8 cellular contexts compared by ENCODE assay signal in the genomic region with DNA sequence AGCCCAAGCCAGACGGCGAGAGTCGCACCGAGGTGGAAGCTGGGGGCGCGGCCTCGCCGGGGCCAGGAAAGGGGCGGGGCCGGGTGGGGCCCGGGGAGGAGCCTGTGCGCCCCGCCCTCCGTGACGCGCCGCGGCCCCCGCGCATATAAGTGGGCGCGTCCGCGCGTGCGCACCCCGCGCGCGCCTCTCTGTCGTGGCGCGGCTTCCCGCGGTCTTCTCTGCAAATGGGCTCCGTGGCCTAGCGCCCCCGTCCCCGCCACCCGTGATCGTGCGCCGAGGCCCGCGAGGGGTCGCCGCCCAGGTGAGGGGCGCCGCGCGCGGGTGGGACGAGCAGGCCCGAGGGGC. TPM values are rescaled to one million over a fixed set of nuclear protein-coding genes. Genes with fewer than 3 reads are reported as not detected.
DNase-seq lines count a peak whose midpoint lies in the region; ATAC-seq, FAIRE-seq and TF ChIP-seq lines count a peak whose summit lies in the region.

A gene with protein sequence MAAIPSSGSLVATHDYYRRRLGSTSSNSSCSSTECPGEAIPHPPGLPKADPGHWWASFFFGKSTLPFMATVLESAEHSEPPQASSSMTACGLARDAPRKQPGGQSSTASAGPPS (plus strand): TSS at position 172 of the 345 bp plus-strand sequence. CDS start 544 bp downstream, outside the sequence.

- peaks cover 11% of the 10 kb centered on the region for H3K79me2 ChIP-seq in smooth muscle cell (ENCODE audit: low read depth)

- TF ChIP-seq CTCF in WI38 (IDR thresholded peaks at IDR 0.05; ENCODE audit: low read depth, low read length) (no peak), bronchial epithelial cell (IDR thresholded peaks at IDR 0.05; ENCODE audit: insufficient read depth, low read length, severe bottlenecking) (no peak), smooth muscle cell (IDR thresholded peaks at IDR 0.05; ENCODE audit: borderline replicate concordance, insufficient read depth, poor library complexity, severe bottlenecking) (no peak)

- no peaks in the 10 kb centered on the region for H3K27me3 ChIP-seq in bronchial epithelial cell (ENCODE audit: control insufficient read depth, insufficient read depth, low read length)
- H3K27me3 ChIP-seq in smooth muscle cell (ENCODE audit: low read depth) = no peaks in the 10 kb centered on the region

- peaks cover 43% of the 10 kb centered on the region for H4K20me1 ChIP-seq in smooth muscle cell (ENCODE audit: low read depth)

- WGBS in smooth muscle cell (ENCODE audit: low lambda C conversion rate) = no CpG with 5 or more reads among the region's 54 CpGs

- H3F3A ChIP-seq in smooth muscle cell (ENCODE audit: low read depth) = no peaks in the 10 kb centered on the region

- H3K9ac ChIP-seq in smooth muscle cell (ENCODE audit: low read depth) = peak within 1 kb of the TSS; percentile 86

- peaks cover 19% of the 10 kb centered on the region for H3K36me3 ChIP-seq in bronchial epithelial cell (ENCODE audit: control insufficient read depth, insufficient read depth, low read length)
- no peaks in the 10 kb centered on the region for H3K36me3 ChIP-seq in smooth muscle cell (ENCODE audit: low read depth)

- peaks cover 17% of the 10 kb centered on the region for H3K4me1 ChIP-seq in smooth muscle cell (ENCODE audit: low read depth)

- peak within 1 kb of the TSS; percentile 98 for H2AFZ ChIP-seq in smooth muscle cell (ENCODE audit: low read depth)

- no peaks in the 10 kb centered on the region for H3K9me3 ChIP-seq in smooth muscle cell (replicated peaks; ENCODE audit: low read depth)

- DNase-seq in NCI-H1694 (lab: John Stamatoyannopoulos, UW) = peak; percentile 12
- DNase-seq in bronchial epithelial cell (ENCODE audit: low read depth) = peak; percentile 28
- peak; percentile 81 for DNase-seq in inferior parietal cortex (ENCODE audit: extremely low spot score)
- DNase-seq in smooth muscle cell (lab: John Stamatoyannopoulos, UW; ENCODE audit: unreplicated experiment) = peak; percentile 82
- no peak for DNase-seq in cortex of kidney (lab: John Stamatoyannopoulos, UW)

- peak within 1 kb of the TSS; percentile 99 for H3K4me2 ChIP-seq in smooth muscle cell

- ATAC-seq in GM18502 (IDR thresholded peaks at IDR 0.05; ENCODE audit: poor library complexity, unreplicated experiment) = peak; percentile 71
- peak; percentile 70 for ATAC-seq in HG02610 (IDR thresholded peaks at IDR 0.05; ENCODE audit: unreplicated experiment)

- no peak for FAIRE-seq in bronchial epithelial cell (lab: Jason Lieb, UNC)

- H3K27ac ChIP-seq in smooth muscle cell (ENCODE audit: low read depth) = peak within 1 kb of the TSS; percentile 83

- H3K4me3 ChIP-seq in WI38 (ENCODE audit: low read depth, low read length) (peak within 1 kb of the TSS; percentile 89), bronchial epithelial cell (ENCODE audit: low read depth, low read length) (peak within 1 kb of the TSS; percentile 88), smooth muscle cell (peak within 1 kb of the TSS; percentile 96)

RNA-seq across cellular contexts. Expression of the gene that starts here (rescaled TPM):
- total RNA-seq in bronchial epithelial cell = 21.9 and 35.6 TPM in 2 replicates
- total RNA-seq in smooth muscle cell = 97.7 and 118 TPM in 2 replicates
- 365 and 418 TPM in 2 replicates for polyA plus RNA-seq in smooth muscle cell
